In genomic region chr19:1431759-1432506, GRCh38 we compare ENCODE assay signal across 2 cellular contexts.
TF ChIP-seq lines count a peak whose summit lies in the region.

No MANE protein-coding gene starts in this region.

TF ChIP-seq in HCT116, 20 proteins besides CTCF, POLR2A, EP300 and RAD21:
- TF ChIP-seq YY1 (IDR thresholded peaks at IDR 0.05; ENCODE audit: extremely low read depth, insufficient replicate concordance, low read depth, low read length) (no peak), ATF3 (IDR thresholded peaks at IDR 0.05) (no peak), ZNF274 (IDR thresholded peaks at IDR 0.05; ENCODE audit: low read depth, low read length) (no peak), CEBPB (IDR thresholded peaks at IDR 0.05; ENCODE audit: low read depth) (no peak), REST (IDR thresholded peaks at IDR 0.05; ENCODE audit: low read depth) (no peak), EGR1 (IDR thresholded peaks at IDR 0.05; ENCODE audit: low read depth) (no peak), ELF1 (IDR thresholded peaks at IDR 0.05; ENCODE audit: borderline replicate concordance, low read depth) (no peak), SIN3A (IDR thresholded peaks at IDR 0.05; ENCODE audit: low read depth) (no peak), TCF7L2 (IDR thresholded peaks at IDR 0.05; ENCODE audit: borderline replicate concordance, extremely low read depth, insufficient read depth, insufficient read length) (no peak), FOSL1 (IDR thresholded peaks at IDR 0.05; ENCODE audit: low read depth) (no peak), EZH2 (IDR thresholded peaks at IDR 0.05) (no peak), ZFX (IDR thresholded peaks at IDR 0.05) (no peak), SRF (IDR thresholded peaks at IDR 0.05; ENCODE audit: low read depth) (no peak), MAX (IDR thresholded peaks at IDR 0.05) (no peak), POLR2AphosphoS5 (IDR thresholded peaks at IDR 0.05; ENCODE audit: low read depth, low read length) (no peak)

TF ChIP-seq in K562, 482 proteins besides CTCF, POLR2A, EP300 and RAD21:
- TF ChIP-seq LARP7 (IDR thresholded peaks at IDR 0.05) (no peak), POLR2G (IDR thresholded peaks at IDR 0.05; ENCODE audit: low read depth, low read length) (peak; percentile 51)
